23 cellular contexts compared by ENCODE assay signal in genomic region chr16:56370185-56370584, GRCh38. TPM values are rescaled to one million over a fixed set of nuclear protein-coding genes. Genes with fewer than 3 reads are reported as not detected.
DNase-seq lines count a peak whose midpoint lies in the region; ATAC-seq, FAIRE-seq and TF ChIP-seq lines count a peak whose summit lies in the region.
"Had no signal": no experiment of that assay in that cellular context is flagged by ENCODE, and none has a peak within 500 bp of the region (broad histone marks: within the 10 kb centered on the region; RNA-seq: fewer than 3 reads in every experiment).

No MANE protein-coding gene starts in this region.

- H3K4me1 Mint-ChIP-seq in HFFc6 (ENCODE audit: low read depth), result peaks cover 39% of the 10 kb centered on the region
- peaks cover 18% of the 10 kb centered on the region for H3K4me1 Mint-ChIP-seq in activated T-helper 2 cell treated with anti-CD3 and anti-CD28 coated beads, Interferon-gamma antibody, Interleukin-2, Interleukin-4, amounts not matched to agents 10 μg/mL and 5 μg/mL and 100 μg/mL, durations not matched to agents 14 hours and 24 hours and 36 hours (ENCODE audit: low read depth)

- FAIRE-seq in A549 (lab: Jason Lieb, UNC), result no peak
- FAIRE-seq: G401.6, GM12878 had no signal

- no peaks in the 10 kb centered on the region for H3K27me3 Mint-ChIP-seq in HFFc6 (ENCODE audit: insufficient read depth)
- no peaks in the 10 kb centered on the region for H3K27me3 Mint-ChIP-seq in activated T-helper 2 cell treated with anti-CD3 and anti-CD28 coated beads, Interferon-gamma antibody, Interleukin-2, Interleukin-4, amounts not matched to agents 10 μg/mL and 5 μg/mL and 100 μg/mL, durations not matched to agents 14 hours and 24 hours and 36 hours (ENCODE audit: low read depth)
- H3K27me3 Mint-ChIP-seq: central memory CD8-positive, alpha-beta T cell; memory B cell; stimulated activated naive CD8-positive, alpha-beta T cell treated with anti-CD3 and anti-CD28 coated beads, Interleukin-15, Interleukin-2, amounts not matched to agents 100 ng/mL and 50 ng/mL, for 24 hours had no signal

- TF ChIP-seq POLR2A in A549 (IDR thresholded peaks at IDR 0.05; ENCODE audit: low read length), result no peak
- no peak for TF ChIP-seq POLR2A in esophagus muscularis mucosa (IDR thresholded peaks at IDR 0.05; ENCODE audit: low read depth)
- TF ChIP-seq POLR2A in thyroid gland (IDR thresholded peaks at IDR 0.05), result no peak

- CTCF ChIA-PET in A549 (lab: Yijun Ruan, JAX), result interaction anchor here (1.0 to 3.8 kb wide), 4 partner anchors 11 to 69 kb away, joined by 3 to 24 read pairs (median 4); no protein-coding TSS in a partner anchor

- H3K27ac ChIP-seq in A549 (peak overlapping the region in 1 of 2 experiments; percentile 39; a peak in 1 of 6 replicates), esophagus muscularis mucosa (replicated peaks in 1 of 4) (peak overlapping the region in 3 of 4 donors; percentile 43 to 59 (median 50)), muscle layer of duodenum (ENCODE audit: low read length) (peak overlapping the region; percentile 14), thyroid gland (peak overlapping the region in 1 of 3 donors; percentile 29)
- H3K27ac ChIP-seq in effector memory CD4-positive, alpha-beta T cell (ENCODE audit: insufficient read depth, low read length, poor library complexity, severe bottlenecking), result no peak overlapping the region
- H3K27ac ChIP-seq: neural progenitor cell had no signal

- H3K9me3 ChIP-seq in A549, result no peaks in the 10 kb centered on the region
- no peaks in the 10 kb centered on the region for H3K9me3 ChIP-seq in esophagus muscularis mucosa
- no peaks in the 10 kb centered on the region for H3K9me3 ChIP-seq in muscle layer of duodenum (ENCODE audit: control insufficient read depth in 1 of 2, low read length in 2 of 2)
- no peaks in the 10 kb centered on the region for H3K9me3 ChIP-seq in thyroid gland
- H3K9me3 ChIP-seq in effector memory CD4-positive, alpha-beta T cell (ENCODE audit: control insufficient read depth, low read length), result no peaks in the 10 kb centered on the region
- H3K9me3 ChIP-seq: uterus had no signal

- H3K9me3 Mint-ChIP-seq in HFFc6, result no peaks in the 10 kb centered on the region
- H3K9me3 Mint-ChIP-seq in activated T-helper 2 cell treated with anti-CD3 and anti-CD28 coated beads, Interferon-gamma antibody, Interleukin-2, Interleukin-4, amounts not matched to agents 10 μg/mL and 5 μg/mL and 100 μg/mL, durations not matched to agents 14 hours and 24 hours and 36 hours, result no peaks in the 10 kb centered on the region
- H3K9me3 Mint-ChIP-seq: central memory CD8-positive, alpha-beta T cell; endodermal cell; immature natural killer cell; memory B cell; neural progenitor cell; stimulated activated naive CD8-positive, alpha-beta T cell treated with anti-CD3 and anti-CD28 coated beads, Interleukin-15, Interleukin-2, amounts not matched to agents 100 ng/mL and 50 ng/mL, for 24 hours had no signal

- H3K36me3 ChIP-seq in esophagus muscularis mucosa, result peaks cover 19 to 54% (median 40%) of the 10 kb centered on the region in 4 donors
- H3K36me3 ChIP-seq in muscle layer of duodenum (ENCODE audit: control insufficient read depth in 1 of 2, insufficient read depth in 2 of 2, low read length in 2 of 2), result peaks cover 24 to 42% of the 10 kb centered on the region in 2 donors
- peaks cover 0 to 20% of the 10 kb centered on the region in 2 donors for H3K36me3 ChIP-seq in thyroid gland
- peaks cover 24% of the 10 kb centered on the region for H3K36me3 ChIP-seq in effector memory CD4-positive, alpha-beta T cell (ENCODE audit: control insufficient read depth, insufficient read depth, low read length)
- H3K36me3 ChIP-seq: neural progenitor cell, uterus had no signal

- WGBS in A549 (ENCODE audit: missing lambda C conversion rate), result 94% methylated on average over 1 of the region's 1 CpG
- 96% methylated on average over 1 of the region's 1 CpG for WGBS in esophagus muscularis mucosa
- WGBS in thyroid gland, 2 donors, result 96 to 98% methylated on average over 1 of the region's 1 CpG

- H3K4me1 ChIP-seq in A549 (peaks cover 37% of the 10 kb centered on the region), esophagus muscularis mucosa (peaks cover 17 to 39% (median 32%) of the 10 kb centered on the region in 4 donors), muscle layer of duodenum (ENCODE audit: control insufficient read depth in 1 of 2, insufficient read depth in 2 of 2, low read length in 2 of 2) (peaks cover 0 to 15% of the 10 kb centered on the region in 2 donors), thyroid gland (peaks cover 13 to 14% of the 10 kb centered on the region in 2 donors)
- no peaks in the 10 kb centered on the region for H3K4me1 ChIP-seq in effector memory CD4-positive, alpha-beta T cell (ENCODE audit: control insufficient read depth, insufficient read depth, low read length, poor library complexity, severe bottlenecking)
- H3K4me1 ChIP-seq: neural progenitor cell had no signal

- intact Hi-C loops in esophagus muscularis mucosa (cut with DNase I), result no loop called here
- intact Hi-C loops in activated T-helper 2 cell treated with anti-CD3 and anti-CD28 coated beads, Interferon-gamma antibody, Interleukin-2, Interleukin-4, amounts not matched to agents 10 μg/mL and 5 μg/mL and 100 μg/mL, durations not matched to agents 14 hours and 24 hours and 36 hours (cut with micrococcal nuclease), result no loop called here
- intact Hi-C loops in thyroid gland (cut with DNase I), result no loop called here

- no peak for ATAC-seq in A549
- ATAC-seq: GM12878 had no signal

- POLR2A ChIA-PET in A549 (lab: Yijun Ruan, JAX), result no interaction called here

- no peak for TF ChIP-seq RAD21 in A549 (conservative IDR thresholded peaks at IDR 0.05 in 1 of 2, IDR thresholded peaks at IDR 0.05 in 1 of 2)

- TF ChIP-seq CTCF in A549 (IDR thresholded peaks at IDR 0.05), result no peak
- TF ChIP-seq CTCF in HFFc6 (IDR thresholded peaks at IDR 0.05), result no peak
- TF ChIP-seq CTCF in esophagus muscularis mucosa (IDR thresholded peaks at IDR 0.05), result no peak
- TF ChIP-seq CTCF in thyroid gland (IDR thresholded peaks at IDR 0.05), result no peak

- H3K4me3 ChIP-seq in A549, result no peak overlapping the region
- no peak overlapping the region for H3K4me3 ChIP-seq in esophagus muscularis mucosa
- H3K4me3 ChIP-seq in muscle layer of duodenum (ENCODE audit: low read depth in 1 of 2, low read length in 2 of 2), result no peak overlapping the region
- no peak overlapping the region for H3K4me3 ChIP-seq in thyroid gland (replicated peaks in 1 of 3)
- no peak overlapping the region for H3K4me3 ChIP-seq in effector memory CD4-positive, alpha-beta T cell (ENCODE audit: insufficient read depth, low read depth, low read length, poor library complexity, severe bottlenecking)
- H3K4me3 ChIP-seq: GM12878, neural progenitor cell, uterus had no signal

- DNase-seq in A549 (ENCODE audit: low read depth in 1 of 2, low spot score in 1 of 2) (no peak), HFFc6 (no peak), esophagus muscularis mucosa (ENCODE audit: extremely low spot score) (peak; percentile 68), thyroid gland (no peak), NCI-H526 (lab: John Stamatoyannopoulos, UW) (no peak)
- DNase-seq in activated T-helper 2 cell treated with anti-CD3 and anti-CD28 coated beads, Interferon-gamma antibody, Interleukin-2, Interleukin-4, amounts not matched to agents 10 μg/mL and 5 μg/mL and 100 μg/mL, durations not matched to agents 14 hours and 24 hours and 36 hours (ENCODE audit: low spot score), result no peak
- no peak for DNase-seq in effector memory CD4-positive, alpha-beta T cell
- DNase-seq: activated CD4-positive, CD25-positive, alpha-beta regulatory T cell; activated CD8-positive, alpha-beta memory T cell treated with anti-CD3 and anti-CD28 coated beads for 24 hours; COR-L47; endodermal cell; immature natural killer cell; MM.1S; NCI-H187; right cardiac atrium; uterus had no signal

- TF ChIP-seq EP300 in A549 (IDR thresholded peaks at IDR 0.05) (no peak), esophagus muscularis mucosa (IDR thresholded peaks at IDR 0.05) (no peak)

- H3K27me3 ChIP-seq in esophagus muscularis mucosa, result no peaks in the 10 kb centered on the region
- H3K27me3 ChIP-seq in muscle layer of duodenum (ENCODE audit: low read depth, low read length), result no peaks in the 10 kb centered on the region
- H3K27me3 ChIP-seq in thyroid gland, result no peaks in the 10 kb centered on the region
- no peaks in the 10 kb centered on the region for H3K27me3 ChIP-seq in effector memory CD4-positive, alpha-beta T cell (replicated peaks; ENCODE audit: control insufficient read depth, insufficient read depth, low read length, poor library complexity, severe bottlenecking)
- H3K27me3 ChIP-seq: neural progenitor cell, uterus had no signal

- H3K27ac Mint-ChIP-seq in HFFc6, result peak overlapping the region; percentile 38
- H3K27ac Mint-ChIP-seq in activated T-helper 2 cell treated with anti-CD3 and anti-CD28 coated beads, Interferon-gamma antibody, Interleukin-2, Interleukin-4, amounts not matched to agents 10 μg/mL and 5 μg/mL and 100 μg/mL, durations not matched to agents 14 hours and 24 hours and 36 hours, result no peak overlapping the region
- H3K27ac Mint-ChIP-seq: endodermal cell; memory B cell; stimulated activated naive CD8-positive, alpha-beta T cell treated with anti-CD3 and anti-CD28 coated beads, Interleukin-15, Interleukin-2, amounts not matched to agents 100 ng/mL and 50 ng/mL, for 24 hours had no signal

- peaks cover 13% of the 10 kb centered on the region for H3K36me3 Mint-ChIP-seq in HFFc6 (ENCODE audit: low read depth)
- peaks cover 43% of the 10 kb centered on the region for H3K36me3 Mint-ChIP-seq in activated T-helper 2 cell treated with anti-CD3 and anti-CD28 coated beads, Interferon-gamma antibody, Interleukin-2, Interleukin-4, amounts not matched to agents 10 μg/mL and 5 μg/mL and 100 μg/mL, durations not matched to agents 14 hours and 24 hours and 36 hours (ENCODE audit: low read depth)

- peak overlapping the region; percentile 53 for H3K4me2 ChIP-seq in A549
- H3K4me2 ChIP-seq: neural progenitor cell had no signal

- H3K4me3 Mint-ChIP-seq in HFFc6, result peak overlapping the region; percentile 20
- no peak overlapping the region for H3K4me3 Mint-ChIP-seq in activated T-helper 2 cell treated with anti-CD3 and anti-CD28 coated beads, Interferon-gamma antibody, Interleukin-2, Interleukin-4, amounts not matched to agents 10 μg/mL and 5 μg/mL and 100 μg/mL, durations not matched to agents 14 hours and 24 hours and 36 hours (ENCODE audit: low read depth)
- H3K4me3 Mint-ChIP-seq: central memory CD8-positive, alpha-beta T cell; endodermal cell; immature natural killer cell; memory B cell; neural progenitor cell; stimulated activated naive CD8-positive, alpha-beta T cell treated with anti-CD3 and anti-CD28 coated beads, Interleukin-15, Interleukin-2, amounts not matched to agents 100 ng/mL and 50 ng/mL, for 24 hours had no signal

RNA-seq across cellular contexts. Expression of gene AMFR, which starts 55.2 kb away (rescaled TPM):
- polyA plus RNA-seq in A549 (2011; rRNA removed), result 88.5 and 92.8 TPM in 2 replicates
- 57.5 and 68.6 TPM in 2 replicates for polyA plus RNA-seq in A549 (2012; cell fraction: cytosol; rRNA removed)
- 92.4 and 94.5 TPM in 2 replicates for polyA plus RNA-seq in A549 (2012; cell fraction: nucleus; rRNA removed)
- 61.3 to 68.9 TPM (median 68.6 TPM) in 3 replicates for polyA plus RNA-seq in A549 (2017; fragmentation: RNase III; extraction: RNeasy Plus Mini Kit Qiagen cat#74134 plus additional on column Dnase treatment)
- polyA minus RNA-seq in A549 (2011; rRNA and poly(A)+ RNA removed), result 473 and 499 TPM in 2 replicates
- total RNA-seq in HFFc6 (2021; fragmentation: NEBNext Ultra II Directional; extraction: Animal tissue kit (Norgen Biotek cat#: 25700)), result 100 to 1,000 TPM; 104 to 117 (median 112) TPM
- 100 to 1,000 TPM; 150 to 205 (median 179) TPM for total RNA-seq in esophagus muscularis mucosa
- 58.8 and 59.8 TPM in 2 replicates for total RNA-seq in activated T-helper 2 cell treated with anti-CD3 and anti-CD28 coated beads, Interferon-gamma antibody, Interleukin-2, Interleukin-4, amounts not matched to agents 10 μg/mL and 5 μg/mL and 100 μg/mL, durations not matched to agents 14 hours and 24 hours and 36 hours
- total RNA-seq in thyroid gland, result 100 to 1,000 TPM; 130 to 167 (median 146) TPM
